8 cellular contexts compared by ENCODE assay signal in the genomic region with DNA sequence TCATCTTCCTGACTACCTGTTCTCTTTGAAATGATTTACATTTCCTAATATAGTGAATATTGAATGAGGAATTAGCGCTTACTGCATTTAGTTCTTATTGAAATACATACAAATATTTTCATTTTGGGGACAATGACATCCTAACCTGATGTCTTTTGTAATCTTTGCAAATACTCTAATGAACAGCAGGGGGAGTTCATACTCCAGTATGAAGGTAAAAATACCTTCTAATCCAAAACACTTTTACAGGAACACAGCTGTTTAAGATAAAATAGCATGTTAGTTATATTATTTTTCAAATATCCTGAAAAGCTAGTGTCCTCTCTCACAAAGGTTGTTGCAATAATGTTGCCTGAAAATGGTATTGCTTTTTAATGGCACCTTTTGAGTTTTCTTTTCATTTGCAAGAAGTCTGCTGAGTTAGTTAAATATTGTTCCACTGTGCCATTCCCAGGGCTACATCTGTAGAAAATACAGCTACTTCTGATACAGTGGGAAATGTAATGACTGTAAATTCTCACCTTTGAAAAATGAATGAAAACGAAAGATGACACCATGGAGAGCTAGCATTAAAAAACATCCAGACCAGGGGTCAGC.
A peak's percentile ranks its signal among the peaks of the same experiment; 100 is the strongest.
DNase-seq lines count a peak whose midpoint lies in the region; ATAC-seq and TF ChIP-seq lines count a peak whose summit lies in the region.

No MANE protein-coding gene starts in this region.

- H3K27ac Mint-ChIP-seq in endodermal cell (no peak overlapping the region), type B pancreatic cell (no peak overlapping the region)

- H3K9me3 ChIP-seq in left ventricle myocardium inferior (replicated peaks), result no peaks in the 10 kb centered on the region
- no peaks in the 10 kb centered on the region for H3K9me3 ChIP-seq in endodermal cell (ENCODE audit: control insufficient read depth, low read length)

- H3K4me3 Mint-ChIP-seq in endodermal cell (no peak overlapping the region), type B pancreatic cell (no peak overlapping the region)

- H3K4me1 ChIP-seq in left ventricle myocardium inferior, result no peaks in the 10 kb centered on the region
- no peaks in the 10 kb centered on the region for H3K4me1 ChIP-seq in endodermal cell (ENCODE audit: control insufficient read depth, insufficient read depth, low read length)

- H3K4me1 Mint-ChIP-seq in endodermal cell (no peaks in the 10 kb centered on the region), type B pancreatic cell (ENCODE audit: unreplicated experiment) (no peaks in the 10 kb centered on the region)

- H3K36me3 Mint-ChIP-seq in endodermal cell (ENCODE audit: low read depth), result no peaks in the 10 kb centered on the region
- H3K36me3 Mint-ChIP-seq in type B pancreatic cell, result no peaks in the 10 kb centered on the region

- H3K4me3 ChIP-seq in left ventricle myocardium inferior (no peak overlapping the region), endodermal cell (ENCODE audit: low read length) (no peak overlapping the region)

- 80 to 83% methylated on average over 1 to 2 of the region's 2 CpGs for WGBS in endodermal cell (ENCODE audit: insufficient coverage in 1 of 2, insufficient read length in 1 of 2), 2 experiments

- no peaks in the 10 kb centered on the region for H3K36me3 ChIP-seq in left ventricle myocardium inferior
- no peaks in the 10 kb centered on the region for H3K36me3 ChIP-seq in endodermal cell (ENCODE audit: control insufficient read depth, insufficient read depth, low read length)

- no peaks in the 10 kb centered on the region for H3K9me3 Mint-ChIP-seq in endodermal cell
- no peaks in the 10 kb centered on the region for H3K9me3 Mint-ChIP-seq in type B pancreatic cell

- H3K27ac ChIP-seq in left ventricle myocardium inferior (replicated peaks) (no peak overlapping the region), endodermal cell (ENCODE audit: low read depth, low read length) (no peak overlapping the region)

- ATAC-seq in Right ventricle myocardium inferior (no peak), GM21825 (IDR thresholded peaks at IDR 0.05; ENCODE audit: unreplicated experiment) (no peak), GM19324 (IDR thresholded peaks at IDR 0.05; ENCODE audit: low FRiP score, unreplicated experiment) (no peak)

- DNase-seq in left ventricle myocardium inferior (no peak), Right ventricle myocardium inferior (ENCODE audit: missing footprints) (no peak), NCI-H345 (lab: John Stamatoyannopoulos, UW) (peak; percentile 28), endodermal cell (no peak), type B pancreatic cell (ENCODE audit: extremely low spot score, unreplicated experiment) (no peak)
- no peak for DNase-seq in activated T-cell treated with anti-CD3 and anti-CD28 coated beads, Interleukin-2, amount 50 U/mL, for 1 hour

- no peaks in the 10 kb centered on the region for H3K27me3 ChIP-seq in left ventricle myocardium inferior (ENCODE audit: low read depth)
- H3K27me3 ChIP-seq in endodermal cell (ENCODE audit: control insufficient read depth, insufficient read depth, low read length, poor library complexity, severe bottlenecking), result no peaks in the 10 kb centered on the region

- H3K27me3 Mint-ChIP-seq in endodermal cell (ENCODE audit: insufficient read depth) (no peaks in the 10 kb centered on the region), type B pancreatic cell (peaks cover 6% of the 10 kb centered on the region)

- H3K9ac ChIP-seq in endodermal cell (ENCODE audit: extremely low read depth, low read length, poor library complexity, severe bottlenecking), result no peak overlapping the region

- peak; percentile 47 for TF ChIP-seq CTCF in left ventricle myocardium inferior (IDR thresholded peaks at IDR 0.05; ENCODE audit: borderline replicate concordance)
- peak; percentile 81 for TF ChIP-seq CTCF in endodermal cell (conservative IDR thresholded peaks at IDR 0.05)
- peak; percentile 77 for TF ChIP-seq CTCF in type B pancreatic cell (conservative IDR thresholded peaks at IDR 0.05)

- intact Hi-C loops in left ventricle myocardium inferior (cut with micrococcal nuclease), result no loop called here
- intact Hi-C loops in Right ventricle myocardium inferior (cut with DNase I), result no loop called here
